2 cellular contexts compared by ENCODE assay signal in genomic region chr11:8332196-8332595, GRCh38.
TF ChIP-seq lines count a peak whose summit lies in the region.

No MANE protein-coding gene starts in this region.

TF ChIP-seq in HepG2, 621 proteins besides CTCF, POLR2A, EP300 and RAD21:
- no peak for TF ChIP-seq ZNF513 (CRISPR knock-in tag; conservative IDR thresholded peaks at IDR 0.05)
- no peak for TF ChIP-seq ZNF30 (CRISPR knock-in tag; IDR thresholded peaks at IDR 0.05)
- TF ChIP-seq ZNF816 (CRISPR knock-in tag; IDR thresholded peaks at IDR 0.05; ENCODE audit: borderline replicate concordance), result no peak
- no peak for TF ChIP-seq GMEB2 (CRISPR knock-in tag; IDR thresholded peaks at IDR 0.05; ENCODE audit: low read depth)
- no peak for TF ChIP-seq TOE1 (CRISPR knock-in tag; IDR thresholded peaks at IDR 0.05)
- no peak for TF ChIP-seq SOX13 (IDR thresholded peaks at IDR 0.05)
- no peak for TF ChIP-seq SOX13 (CRISPR knock-in tag; conservative IDR thresholded peaks at IDR 0.05 in 1 of 2, IDR thresholded peaks at IDR 0.05 in 1 of 2)
- TF ChIP-seq ZNF558 (CRISPR knock-in tag; IDR thresholded peaks at IDR 0.05; ENCODE audit: borderline replicate concordance), result no peak
- TF ChIP-seq ZNF710 (CRISPR knock-in tag; IDR thresholded peaks at IDR 0.05; ENCODE audit: borderline replicate concordance), result no peak
- no peak for TF ChIP-seq SRY (CRISPR knock-in tag; IDR thresholded peaks at IDR 0.05)
- TF ChIP-seq RFX1 (IDR thresholded peaks at IDR 0.05), result no peak
- TF ChIP-seq ZNF576 (CRISPR knock-in tag; IDR thresholded peaks at IDR 0.05), result no peak
- TF ChIP-seq SP140L (CRISPR knock-in tag; IDR thresholded peaks at IDR 0.05; ENCODE audit: borderline replicate concordance), result no peak
- TF ChIP-seq ZNF713 (CRISPR knock-in tag; IDR thresholded peaks at IDR 0.05), result no peak
- TF ChIP-seq ZNF567 (CRISPR knock-in tag; IDR thresholded peaks at IDR 0.05; ENCODE audit: borderline replicate concordance), result no peak
- TF ChIP-seq HHEX (CRISPR knock-in tag; IDR thresholded peaks at IDR 0.05), result no peak

TF ChIP-seq in GM12878, 131 proteins besides CTCF, POLR2A, EP300 and RAD21:
- peak; percentile 96 for TF ChIP-seq SPI1 (IDR thresholded peaks at IDR 0.05; ENCODE audit: borderline replicate concordance, insufficient read depth, low read depth, low read length)
- TF ChIP-seq NFYA (IDR thresholded peaks at IDR 0.05; ENCODE audit: borderline replicate concordance, low read depth, low read length), result no peak
- no peak for TF ChIP-seq STAT3 (IDR thresholded peaks at IDR 0.05; ENCODE audit: low read depth, low read length)
